ENCODE assay signal across 27 cellular contexts in genomic region chr9:98275159-98275558, GRCh38.
"Had no signal": no experiment of that assay in that cellular context is flagged by ENCODE, and none has a peak within 500 bp of the region (broad histone marks: within the 10 kb centered on the region; RNA-seq: fewer than 3 reads in every experiment).

No MANE protein-coding gene starts in this region.

- H3K4me3 Mint-ChIP-seq: mesothelial cell of epicardium; natural killer cell; nephron progenitor cell; neural progenitor cell; stimulated activated naive B cell treated with anti-CD40 and anti-IgM and Interleukin-4, amounts not matched to agents 10 μg/mL and 1 μg/mL and 100 μg/mL, for 72 hours had no signal

- H3K4me1 Mint-ChIP-seq: mesothelial cell of epicardium; naive B cell; natural killer cell; stimulated activated naive B cell treated with anti-CD40 and anti-IgM and Interleukin-4, amounts not matched to agents 10 μg/mL and 1 μg/mL and 100 μg/mL, for 72 hours had no signal

- H3K4me2 ChIP-seq: hepatocyte, neural progenitor cell had no signal

- H3K27ac ChIP-seq: hepatocyte, left ventricle myocardium inferior, neural progenitor cell, neutrophil, parathyroid adenoma, right atrium auricular region, skin epidermis, stomach, thoracic aorta, tibial artery, upper lobe of right lung had no signal

- H3K4me3 ChIP-seq: hepatocyte, left ventricle myocardium inferior, lung, neural progenitor cell, right atrium auricular region, skin epidermis, stomach, thoracic aorta, tibial artery, upper lobe of right lung had no signal

- H3K4me1 ChIP-seq: left ventricle myocardium inferior, parathyroid adenoma, right atrium auricular region, stomach, tibial artery, upper lobe of right lung had no signal

- ATAC-seq: natural killer cell; sciatic nerve; stimulated activated naive B cell treated with anti-CD40 and anti-IgM and Interleukin-4, amounts not matched to agents 10 μg/mL and 1 μg/mL and 100 μg/mL, for 72 hours; stimulated activated naive CD8-positive, alpha-beta T cell treated with anti-CD3 and anti-CD28 coated beads, Interleukin-15, Interleukin-2, amounts not matched to agents 100 U/mL and 50 U/mL, for 24 hours; upper lobe of right lung had no signal

- H3K9ac ChIP-seq: neural progenitor cell, parathyroid adenoma had no signal

- H3K9me3 ChIP-seq: left ventricle myocardium inferior, neutrophil, right atrium auricular region, stomach, thoracic aorta, tibial artery, upper lobe of right lung had no signal

- H2AFZ ChIP-seq: hepatocyte, neural progenitor cell, parathyroid adenoma had no signal

- H3K36me3 ChIP-seq: left ventricle myocardium inferior, neural progenitor cell, neutrophil, right atrium auricular region, stomach, thoracic aorta, tibial artery, upper lobe of right lung had no signal

- H3K36me3 Mint-ChIP-seq: mesothelial cell of epicardium; naive B cell; natural killer cell; neural progenitor cell; stimulated activated naive B cell treated with anti-CD40 and anti-IgM and Interleukin-4, amounts not matched to agents 10 μg/mL and 1 μg/mL and 100 μg/mL, for 72 hours had no signal

- H3K9me3 Mint-ChIP-seq: mesothelial cell of epicardium; naive B cell; natural killer cell; nephron progenitor cell; neural progenitor cell; stimulated activated naive B cell treated with anti-CD40 and anti-IgM and Interleukin-4, amounts not matched to agents 10 μg/mL and 1 μg/mL and 100 μg/mL, for 72 hours had no signal

- H3K27me3 ChIP-seq: hepatocyte, neural progenitor cell, right atrium auricular region had no signal

- H3K79me2 ChIP-seq: hepatocyte, parathyroid adenoma had no signal

- H3K27ac Mint-ChIP-seq: mesothelial cell of epicardium; natural killer cell; nephron progenitor cell; neural progenitor cell; progenitor cell of endocrine pancreas; stimulated activated naive B cell treated with anti-CD40 and anti-IgM and Interleukin-4, amounts not matched to agents 10 μg/mL and 1 μg/mL and 100 μg/mL, for 72 hours had no signal

- DNase-seq: islet precursor cell; left ventricle myocardium inferior; naive B cell; natural killer cell; nephron progenitor cell; occipital lobe; stimulated activated CD4-positive, alpha-beta T cell treated with anti-CD3 and anti-CD28 coated beads, Interleukin-12 subunit alpha, Interleukin-12 subunit beta, amount 100 ng/mL, for 4 hours; stimulated activated CD4-positive, alpha-beta T cell treated with anti-CD3 and anti-CD28 coated beads, Interleukin-15, amount 100 ng/mL, for 24 hours; stimulated activated CD4-positive, alpha-beta T cell treated with anti-CD3 and anti-CD28 coated beads, Interleukin-2, amount 100 ng/mL, for 24 hours; stimulated activated CD4-positive, alpha-beta T cell treated with anti-CD3 and anti-CD28 coated beads, Interleukin-4, amount 100 ng/mL, for 1 hour; stimulated activated naive B cell treated with anti-CD40 and anti-IgM and Interleukin-4, amounts not matched to agents 10 μg/mL and 1 μg/mL and 100 μg/mL, for 72 hours; stimulated activated naive CD8-positive, alpha-beta T cell treated with anti-CD3 and anti-CD28 coated beads, Interleukin-15, Interleukin-2, amounts not matched to agents 100 U/mL and 50 U/mL, for 24 hours; stomach; tibial artery; trophoblast cell; upper lobe of right lung had no signal
